ENCODE assay signal across 19 cellular contexts in genomic region chr2:96112501-96113366, GRCh38. TPM values are rescaled to one million over a fixed set of nuclear protein-coding genes. Genes with fewer than 3 reads are reported as not detected.
DNase-seq lines count a peak whose midpoint lies in the region; ATAC-seq, FAIRE-seq and TF ChIP-seq lines count a peak whose summit lies in the region.
"Had no signal": no experiment of that assay in that cellular context is flagged by ENCODE, and none has a peak within 500 bp of the region (broad histone marks: within the 10 kb centered on the region; RNA-seq: fewer than 3 reads in every experiment).

No MANE protein-coding gene starts in this region.

- H3K4me3 ChIP-seq in HEK293 (ENCODE audit: low read depth, low read length) (no peak overlapping the region), HepG2 (replicated peaks in 1 of 3; ENCODE audit: insufficient read depth in 1 of 3, low read depth in 2 of 3, low read length in 3 of 3) (no peak overlapping the region), gastrocnemius medialis (peak overlapping the region in 2 of 4 donors; percentile 17 to 57)
- H3K4me3 ChIP-seq: GM12878, HAP-1 had no signal

- H3K27ac ChIP-seq in HEK293 (ENCODE audit: extremely low read depth, low read depth, low read length) (no peak overlapping the region), HepG2 (ENCODE audit: extremely low read length, insufficient read depth, low read length) (no peak overlapping the region), gastrocnemius medialis (peak overlapping the region; percentile 29 to 72 (median 68))
- H3K27ac ChIP-seq: 22Rv1, HL-60, RWPE1 had no signal

- H3K36me3 ChIP-seq in HEK293 (ENCODE audit: control insufficient read depth in 2 of 2, insufficient read depth in 1 of 2, low read length in 2 of 2) (no peaks in the 10 kb centered on the region), HepG2 (replicated peaks in 1 of 2; ENCODE audit: control insufficient read depth in 1 of 2, insufficient read depth in 2 of 2, low read length in 2 of 2) (no peaks in the 10 kb centered on the region), gastrocnemius medialis (no peaks in the 10 kb centered on the region)
- H3K36me3 ChIP-seq: HAP-1 had no signal

- no peak for FAIRE-seq in HepG2 (lab: Jason Lieb, UNC)
- FAIRE-seq: GM12878 had no signal

- peaks cover 7 to 30% of the 10 kb centered on the region in 2 experiments; a peak in 3 of 5 replicates for H3K27me3 ChIP-seq in HepG2 (ENCODE audit: control insufficient read depth in 1 of 2, insufficient read depth in 2 of 2, low read length in 2 of 2)
- H3K27me3 ChIP-seq in gastrocnemius medialis: peaks cover 16 to 20% (median 18%) of the 10 kb centered on the region in 3 donors

- TF ChIP-seq POLR2A in HepG2 (IDR thresholded peaks at IDR 0.05; ENCODE audit: insufficient read depth in 1 of 2, low read depth in 2 of 2, low read length in 2 of 2) (no peak), gastrocnemius medialis (IDR thresholded peaks at IDR 0.05) (no peak)

- H3K79me2 ChIP-seq in HepG2 (ENCODE audit: insufficient read depth, low read length): no peaks in the 10 kb centered on the region

- CTCF ChIA-PET in HEK293 (lab: Yijun Ruan, JAX): interaction anchor here (0.5 to 1.4 kb wide), 3 partner anchors 62 to 137 kb away, joined by 3 to 5 read pairs (median 3); no protein-coding TSS in a partner anchor
- CTCF ChIA-PET in HepG2 (lab: Yijun Ruan, JAX; ENCODE audit: low intra/inter-chr PET ratio, low total read pairs): no interaction called here

- ATAC-seq in HepG2 (no peak), gastrocnemius medialis (no peak), GM18520 (IDR thresholded peaks at IDR 0.05; ENCODE audit: unreplicated experiment) (no peak), natural killer cell (no peak)

- H3K36me3 Mint-ChIP-seq in natural killer cell: no peaks in the 10 kb centered on the region

- H3K4me1 ChIP-seq in HEK293 (ENCODE audit: control insufficient read depth, insufficient read depth, low read length) (no peaks in the 10 kb centered on the region), HepG2 (ENCODE audit: insufficient read depth, low read length) (peaks cover 28% of the 10 kb centered on the region), gastrocnemius medialis (peaks cover 4 to 5% of the 10 kb centered on the region in 2 donors)

- WGBS in HepG2 (ENCODE audit: low lambda C conversion rate): 41% methylated on average over 9 of the region's 9 CpGs

- no TSS peak for BruUV-seq in HepG2 (replicated peaks; lab: Mats Ljungman, UMichigan)

- H3K9me3 ChIP-seq in HEK293 (ENCODE audit: control insufficient read depth, insufficient read depth, low read depth, low read length) (no peaks in the 10 kb centered on the region), HepG2 (ENCODE audit: low read length) (no peaks in the 10 kb centered on the region), gastrocnemius medialis (no peaks in the 10 kb centered on the region)
- H3K9me3 ChIP-seq: HAP-1 had no signal

- TF ChIP-seq EP300 in HepG2 (IDR thresholded peaks at IDR 0.05; ENCODE audit: low read depth in 2 of 2, low read length in 2 of 2): no peak
- no peak for TF ChIP-seq EP300 in HepG2 (CRISPR knock-in tag; IDR thresholded peaks at IDR 0.05; ENCODE audit: borderline replicate concordance)

- intact Hi-C loops in HepG2 (cut with micrococcal nuclease; ENCODE audit: unreplicated experiment) (loop anchor here (10.0 kb wide), 2 partner anchors 48 to 88 kb away; no protein-coding TSS in a partner anchor), gastrocnemius medialis (cut with DNase I; ENCODE audit: low total_unique reads) (no loop called here), natural killer cell (cut with micrococcal nuclease) (loop anchor here (10.0 kb wide), 1 partner anchor 88 kb away; no protein-coding TSS in a partner anchor)

- no peak overlapping the region for H3K4me2 ChIP-seq in HepG2 (ENCODE audit: low read depth, low read length)

- H3K4me3 Mint-ChIP-seq in natural killer cell: no peak overlapping the region

- no peaks in the 10 kb centered on the region for H3K9me3 Mint-ChIP-seq in natural killer cell

- DNase-seq in activated CD8-positive, alpha-beta memory T cell treated with anti-CD3 and anti-CD28 coated beads, Interleukin-2, amount 50 U/mL, for 4 hours: peak; percentile 10
- no peak for DNase-seq in activated CD8-positive, alpha-beta memory T cell treated with anti-CD3 and anti-CD28 coated beads, Interleukin-2, amount 50 U/mL, for 48 hours
- DNase-seq in HepG2 (ENCODE audit: low spot score) (no peak), gastrocnemius medialis (no peak), NCI-H1694 (lab: John Stamatoyannopoulos, UW) (no peak), natural killer cell (no peak)
- DNase-seq: C1 segment of cervical spinal cord, DMS153, KBM-7, NCI-H1048, NCI-H146 had no signal

- in situ Hi-C loops in HepG2 (cut with HindIII; ENCODE audit: extremely low pct_ligation_motif_present, low pct_unique_long_range_greater_than_20kb) (loop anchor here (25.0 kb wide), 2 partner anchors 100 to 275 kb away; no protein-coding TSS in a partner anchor), gastrocnemius medialis (cut with MboI; ENCODE audit: low sequenced_read_pairs in 4 of 4) (loop anchor here in 2 of 4 donors (25.0 kb wide), 1 partner anchor 100 kb away; no protein-coding TSS in a partner anchor)

- TF ChIP-seq CTCF in HEK293 (tag by site-specific recombination; IDR thresholded peaks at IDR 0.05): no peak
- TF ChIP-seq CTCF in HepG2 (CRISPR knock-in tag; IDR thresholded peaks at IDR 0.05): no peak
- no peak for TF ChIP-seq CTCF in gastrocnemius medialis (IDR thresholded peaks at IDR 0.05 in 4 of 5, conservative IDR thresholded peaks at IDR 0.05 in 1 of 5)
- TF ChIP-seq CTCF in natural killer cell (IDR thresholded peaks at IDR 0.05): no peak

- H3K9ac ChIP-seq in HepG2 (ENCODE audit: insufficient read depth, low read depth, low read length): no peak overlapping the region

- no peak overlapping the region for H3K27ac Mint-ChIP-seq in natural killer cell

- H3K27me3 Mint-ChIP-seq in natural killer cell (ENCODE audit: low read depth in 2 of 2): peaks cover 12 to 13% of the 10 kb centered on the region in 2 donors

- no peak for TF ChIP-seq RAD21 in HepG2 (CRISPR knock-in tag; IDR thresholded peaks at IDR 0.05)

- peaks cover 9 to 19% of the 10 kb centered on the region in 2 donors for H3K4me1 Mint-ChIP-seq in natural killer cell

- H4K20me1 ChIP-seq in HepG2 (ENCODE audit: insufficient read depth, low read length): no peaks in the 10 kb centered on the region

- POLR2A ChIA-PET in HEK293 (lab: Yijun Ruan, JAX): no interaction called here
- POLR2A ChIA-PET in HepG2 (lab: Yijun Ruan, JAX): no interaction called here

- H2AFZ ChIP-seq in HepG2 (ENCODE audit: low read length): no peak overlapping the region

RNA-seq across cellular contexts. Expression of gene ADRA2B, which starts 3.6 kb away (rescaled TPM):
- total RNA-seq in HepG2 (2016; rRNA removed; fragmentation: Illumina TruSeq; extraction: Trizol) (not detected in 2 replicates), gastrocnemius medialis (1 to 10 TPM; 2.4 to 5.6 (median 3.6) TPM), natural killer cell (1 to 10 TPM in 1 of 3 donors, under 1 TPM in 2; 0.18 to 1.3 (median 0.38) TPM)
- total RNA-seq in HepG2 (2016; cell fraction: cytosol; rRNA removed; fragmentation: Illumina TruSeq; extraction: Trizol; ENCODE audit: low read depth): not detected in 2 replicates
- total RNA-seq in HepG2 (2016; cell fraction: insoluble cytoplasmic fraction; rRNA removed; fragmentation: Illumina TruSeq; extraction: Trizol): not detected in 2 replicates
- total RNA-seq in HepG2 (2016; cell fraction: membrane; rRNA removed; fragmentation: Illumina TruSeq; extraction: Trizol): not detected in 2 replicates
- total RNA-seq in HepG2 (2016; cell fraction: nucleus; rRNA removed; fragmentation: Illumina TruSeq; extraction: Trizol): not detected in 2 replicates
- not detected in 2 replicates for polyA plus RNA-seq in HepG2 (2011; rRNA removed)
- polyA plus RNA-seq in HepG2 (2011; cell fraction: cytosol; rRNA removed): not detected in 2 replicates
- 0.10 TPM in 1 of 2 replicates, not detected in the other for polyA plus RNA-seq in HepG2 (2011; cell fraction: nucleus; rRNA removed)
- polyA plus RNA-seq in HepG2 (2012): not detected in 2 replicates
- polyA plus RNA-seq in HepG2 (2016; cell fraction: cytosol; fragmentation: Illumina TruSeq; extraction: Trizol; ENCODE audit: low read depth): not detected in 2 replicates
- not detected in 2 replicates for polyA plus RNA-seq in HepG2 (2016; cell fraction: insoluble cytoplasmic fraction; fragmentation: Illumina TruSeq; extraction: Trizol; ENCODE audit: low read depth)
- not detected in 2 replicates for polyA plus RNA-seq in HepG2 (2016; cell fraction: membrane; fragmentation: Illumina TruSeq; extraction: Trizol; ENCODE audit: low read depth)
- polyA plus RNA-seq in HepG2 (2016; cell fraction: nucleus; fragmentation: Illumina TruSeq; extraction: Trizol; ENCODE audit: insufficient read depth, low read depth): not detected in 2 replicates
- polyA minus RNA-seq in HepG2 (2011; rRNA and poly(A)+ RNA removed; ENCODE audit: low replicate concordance): 0.07 TPM in 1 of 2 replicates, not detected in the other
- polyA minus RNA-seq in HepG2 (2011; cell fraction: cytosol; rRNA and poly(A)+ RNA removed): not detected in 2 replicates
- not detected in 2 replicates for polyA minus RNA-seq in HepG2 (2011; cell fraction: nucleus; rRNA and poly(A)+ RNA removed)
- total RNA-seq: M059J had no signal

RNA-seq across cellular contexts. Expression of gene ASTL, which starts 25.6 kb away (rescaled TPM):
- total RNA-seq in HepG2 (2016; rRNA removed; fragmentation: Illumina TruSeq; extraction: Trizol) (not detected in 2 replicates), gastrocnemius medialis (not detected), natural killer cell (10 to 100 TPM in 1 of 3 donors, 1 to 10 TPM in 2; 5.5 to 11.3 (median 8.8) TPM)
- not detected in 2 replicates for total RNA-seq in HepG2 (2016; cell fraction: cytosol; rRNA removed; fragmentation: Illumina TruSeq; extraction: Trizol; ENCODE audit: low read depth)
- total RNA-seq in HepG2 (2016; cell fraction: insoluble cytoplasmic fraction; rRNA removed; fragmentation: Illumina TruSeq; extraction: Trizol): not detected in 2 replicates
- total RNA-seq in HepG2 (2016; cell fraction: membrane; rRNA removed; fragmentation: Illumina TruSeq; extraction: Trizol): not detected in 2 replicates
- total RNA-seq in HepG2 (2016; cell fraction: nucleus; rRNA removed; fragmentation: Illumina TruSeq; extraction: Trizol): not detected in 2 replicates
- not detected in 2 replicates for polyA plus RNA-seq in HepG2 (2011; rRNA removed)
- polyA plus RNA-seq in HepG2 (2011; cell fraction: cytosol; rRNA removed): not detected in 2 replicates
- not detected in 2 replicates for polyA plus RNA-seq in HepG2 (2011; cell fraction: nucleus; rRNA removed)
- polyA plus RNA-seq in HepG2 (2012): not detected in 2 replicates
- not detected in 2 replicates for polyA plus RNA-seq in HepG2 (2016; cell fraction: cytosol; fragmentation: Illumina TruSeq; extraction: Trizol; ENCODE audit: low read depth)
- polyA plus RNA-seq in HepG2 (2016; cell fraction: insoluble cytoplasmic fraction; fragmentation: Illumina TruSeq; extraction: Trizol; ENCODE audit: low read depth): not detected in 2 replicates
- polyA plus RNA-seq in HepG2 (2016; cell fraction: membrane; fragmentation: Illumina TruSeq; extraction: Trizol; ENCODE audit: low read depth): not detected in 2 replicates
- not detected in 2 replicates for polyA plus RNA-seq in HepG2 (2016; cell fraction: nucleus; fragmentation: Illumina TruSeq; extraction: Trizol; ENCODE audit: insufficient read depth, low read depth)
- polyA minus RNA-seq in HepG2 (2011; rRNA and poly(A)+ RNA removed; ENCODE audit: low replicate concordance): 1.6 TPM in 1 of 2 replicates, not detected in the other
- polyA minus RNA-seq in HepG2 (2011; cell fraction: cytosol; rRNA and poly(A)+ RNA removed): not detected in 2 replicates
- polyA minus RNA-seq in HepG2 (2011; cell fraction: nucleus; rRNA and poly(A)+ RNA removed): not detected in 2 replicates

RNA-seq across cellular contexts. Expression of gene DUSP2, which starts 32.5 kb away (rescaled TPM):
- total RNA-seq in HepG2 (2016; rRNA removed; fragmentation: Illumina TruSeq; extraction: Trizol) (not detected in 2 replicates), gastrocnemius medialis (1 to 10 TPM; 1.6 to 4.0 (median 2.9) TPM), natural killer cell (100 to 1,000 TPM; 300 to 564 (median 432) TPM)
- not detected in 2 replicates for total RNA-seq in HepG2 (2016; cell fraction: cytosol; rRNA removed; fragmentation: Illumina TruSeq; extraction: Trizol; ENCODE audit: low read depth)
- total RNA-seq in HepG2 (2016; cell fraction: insoluble cytoplasmic fraction; rRNA removed; fragmentation: Illumina TruSeq; extraction: Trizol): not detected in 2 replicates
- not detected in 2 replicates for total RNA-seq in HepG2 (2016; cell fraction: membrane; rRNA removed; fragmentation: Illumina TruSeq; extraction: Trizol)
- not detected in 2 replicates for total RNA-seq in HepG2 (2016; cell fraction: nucleus; rRNA removed; fragmentation: Illumina TruSeq; extraction: Trizol)
- polyA plus RNA-seq in HepG2 (2011; rRNA removed): not detected in 2 replicates
- 0.04 TPM in 1 of 2 replicates, not detected in the other for polyA plus RNA-seq in HepG2 (2011; cell fraction: cytosol; rRNA removed)
- 0.12 and 0.18 TPM in 2 replicates for polyA plus RNA-seq in HepG2 (2011; cell fraction: nucleus; rRNA removed)
- polyA plus RNA-seq in HepG2 (2012): not detected in 2 replicates
- polyA plus RNA-seq in HepG2 (2016; cell fraction: cytosol; fragmentation: Illumina TruSeq; extraction: Trizol; ENCODE audit: low read depth): not detected in 2 replicates
- polyA plus RNA-seq in HepG2 (2016; cell fraction: insoluble cytoplasmic fraction; fragmentation: Illumina TruSeq; extraction: Trizol; ENCODE audit: low read depth): not detected in 2 replicates
- not detected in 2 replicates for polyA plus RNA-seq in HepG2 (2016; cell fraction: membrane; fragmentation: Illumina TruSeq; extraction: Trizol; ENCODE audit: low read depth)
- not detected in 2 replicates for polyA plus RNA-seq in HepG2 (2016; cell fraction: nucleus; fragmentation: Illumina TruSeq; extraction: Trizol; ENCODE audit: insufficient read depth, low read depth)
- 103 TPM in 1 of 2 replicates, not detected in the other for polyA minus RNA-seq in HepG2 (2011; rRNA and poly(A)+ RNA removed; ENCODE audit: low replicate concordance)
- 0.69 and 1.3 TPM in 2 replicates for polyA minus RNA-seq in HepG2 (2011; cell fraction: cytosol; rRNA and poly(A)+ RNA removed)
- polyA minus RNA-seq in HepG2 (2011; cell fraction: nucleus; rRNA and poly(A)+ RNA removed): 0.25 and 0.52 TPM in 2 replicates

Comparison
In these comparisons a context has a peak if more than half of its experiments do, and no peak if none do; other contexts are left out.
1. H3K27ac ChIP-seq: peak in gastrocnemius medialis (4 of 4); none in HEK293 (single experiment) and HepG2 (single experiment).
2. RNA of gene DUSP2, which starts 32.5 kb away (total RNA-seq): 300 to 564 TPM in natural killer cell; 1.6 to 4.0 TPM in gastrocnemius medialis and not detected in HepG2; every median in the first group is over 10 times any median in the second.